11 cellular contexts compared by ENCODE assay signal in genomic region chr2:149799296-149799695, GRCh38.
DNase-seq lines count a peak whose midpoint lies in the region; ATAC-seq, FAIRE-seq and TF ChIP-seq lines count a peak whose summit lies in the region.
"Had no signal": no experiment of that assay in that cellular context is flagged by ENCODE, and none has a peak within 500 bp of the region (broad histone marks: within the 10 kb centered on the region; RNA-seq: fewer than 3 reads in every experiment).

No MANE protein-coding gene starts in this region.

- no peak overlapping the region for H3K4me3 ChIP-seq in epithelial cell of proximal tubule (ENCODE audit: low read depth, low read length)
- no peak overlapping the region for H3K4me3 ChIP-seq in pancreas
- H3K4me3 ChIP-seq: HAP-1 had no signal

- 16 to 25% methylated on average over 4 of the region's 4 CpGs for WGBS in pancreas, 2 donors

- H3K36me3 ChIP-seq in pancreas = no peaks in the 10 kb centered on the region
- H3K36me3 ChIP-seq: HAP-1 had no signal

- H3K27me3 ChIP-seq in pancreas = no peaks in the 10 kb centered on the region

- FAIRE-seq in pancreas (lab: Jason Lieb, UNC) = no peak

- no peak for TF ChIP-seq CTCF in GM13977 (IDR thresholded peaks at IDR 0.05; ENCODE audit: extremely low read depth, insufficient read depth, missing control alignments)
- TF ChIP-seq CTCF in epithelial cell of proximal tubule (conservative IDR thresholded peaks at IDR 0.05; ENCODE audit: low read depth, low read length) = peak; percentile 61
- TF ChIP-seq CTCF in pancreas (IDR thresholded peaks at IDR 0.05) = no peak

- intact Hi-C loops in pancreas (cut with DNase I) = no loop called here

- in situ Hi-C loops in GM13977 (cut with MboI; ENCODE audit: low pct_unique_long_range_greater_than_20kb, low sequenced_read_pairs, unreplicated experiment) = no loop called here

- H3K4me1 ChIP-seq in pancreas = no peaks in the 10 kb centered on the region
- H3K4me1 ChIP-seq: HAP-1 had no signal

- DNase-seq in GM13977 (ENCODE audit: low spot score) (peak; percentile 3), NCI-H460 (ENCODE audit: extremely low read depth, low read depth) (peak; percentile 21), epithelial cell of proximal tubule (ENCODE audit: low read depth) (no peak), pancreas (no peak), NCI-H774 (lab: John Stamatoyannopoulos, UW) (no peak)
- DNase-seq: stimulated activated CD4-positive, alpha-beta T cell treated with anti-CD3 and anti-CD28 coated beads, Interleukin-4, amount 100 ng/mL, for 24 hours had no signal

- no peaks in the 10 kb centered on the region for H3K9me3 ChIP-seq in pancreas

- no peak overlapping the region for H3K27ac ChIP-seq in pancreas
- H3K27ac ChIP-seq: epithelial cell of prostate had no signal

- peak in 3 of 4 donors; percentile 57 to 74 (median 62) for ATAC-seq in pancreas
- ATAC-seq in GM18907 (IDR thresholded peaks at IDR 0.05; ENCODE audit: unreplicated experiment) = no peak
- no peak for ATAC-seq in GM18861 (IDR thresholded peaks at IDR 0.05; ENCODE audit: unreplicated experiment)
- no peak for ATAC-seq in GM18498 (IDR thresholded peaks at IDR 0.05; ENCODE audit: unreplicated experiment)

Comparison
In these comparisons a context has a peak if more than half of its experiments do, and no peak if none do; other contexts are left out.
1. DNase-seq: peak in GM13977 (single experiment) and NCI-H460 (single experiment); none in epithelial cell of proximal tubule (single experiment), pancreas (0 of 6) and NCI-H774 (single experiment).
2. ATAC-seq: peak in pancreas (3 of 4); none in GM18907 (single experiment), GM18861 (single experiment) and GM18498 (single experiment).